13 cellular contexts compared by ENCODE assay signal in the genomic region with DNA sequence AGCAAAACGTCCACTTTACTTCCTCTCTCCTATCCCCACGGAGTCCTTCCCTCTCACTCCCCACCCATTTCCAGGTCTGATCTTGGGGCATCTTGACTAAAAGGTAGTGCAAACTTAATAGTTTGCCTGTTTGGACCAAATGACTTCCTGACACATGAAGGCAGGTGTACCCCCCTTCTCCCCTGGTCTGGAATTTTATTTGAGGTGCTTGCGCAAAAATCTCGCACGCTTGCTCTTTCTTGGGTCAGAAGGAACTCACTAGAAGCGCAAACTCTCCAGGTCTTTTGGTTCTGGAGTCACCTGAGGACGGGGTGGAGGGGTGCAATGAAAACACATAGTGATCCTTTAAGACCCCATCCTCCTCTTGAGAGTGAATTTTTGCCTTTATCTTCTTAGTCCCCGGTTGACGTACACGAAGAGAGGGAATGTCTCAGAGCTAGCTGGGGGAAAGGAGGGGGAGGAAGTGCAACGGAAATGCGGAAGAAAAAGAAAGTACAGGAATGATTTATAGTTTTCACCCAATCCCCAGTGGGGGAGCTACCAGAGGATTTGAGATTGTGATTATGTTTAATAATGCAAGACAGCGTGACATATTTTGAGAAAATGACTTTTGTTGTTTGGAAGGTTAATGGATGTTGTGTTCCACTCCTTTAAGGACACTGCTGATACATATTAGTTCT. TPM values are rescaled to one million over a fixed set of nuclear protein-coding genes. Genes with fewer than 3 reads are reported as not detected.
DNase-seq lines count a peak whose midpoint lies in the region; ATAC-seq and TF ChIP-seq lines count a peak whose summit lies in the region.
"Had no signal": no experiment of that assay in that cellular context is flagged by ENCODE, and none has a peak within 500 bp of the region (broad histone marks: within the 10 kb centered on the region; RNA-seq: fewer than 3 reads in every experiment).

No MANE protein-coding gene starts in this region.

- H3K36me3 Mint-ChIP-seq in activated CD4-positive, alpha-beta T cell treated with anti-CD3 and anti-CD28 coated beads, Interleukin-2, amount 10 ng/mL, durations not matched to agents 7 days and 5 days (ENCODE audit: low read depth): peaks cover 3% of the 10 kb centered on the region

- TF ChIP-seq CTCF in IMR-90 (conservative IDR thresholded peaks at IDR 0.05; ENCODE audit: low read depth, low read length): no peak
- TF ChIP-seq CTCF in choroid plexus epithelial cell (conservative IDR thresholded peaks at IDR 0.05; ENCODE audit: low read depth, low read length): no peak
- TF ChIP-seq CTCF in kidney epithelial cell (IDR thresholded peaks at IDR 0.05; ENCODE audit: insufficient read depth, low read length, poor library complexity, severe bottlenecking): no peak
- TF ChIP-seq CTCF in GM13977 (IDR thresholded peaks at IDR 0.05; ENCODE audit: extremely low read depth, insufficient read depth, missing control alignments): no peak

- dilution Hi-C loops in IMR-90 (cut with HindIII; ENCODE audit: low sequenced_read_pairs, unreplicated experiment): no loop called here

- no peak for TF ChIP-seq POLR2A in IMR-90 (IDR thresholded peaks at IDR 0.05; ENCODE audit: low read depth, low read length)

- no peak overlapping the region for H2BK5ac ChIP-seq in IMR-90 (ENCODE audit: low read depth, low read length, poor library complexity, severe bottlenecking)

- peaks cover 10% of the 10 kb centered on the region for H3K4me1 Mint-ChIP-seq in activated CD4-positive, alpha-beta T cell treated with anti-CD3 and anti-CD28 coated beads, Interleukin-2, amount 10 ng/mL, durations not matched to agents 7 days and 5 days
- H3K4me1 Mint-ChIP-seq: central memory CD8-positive, alpha-beta T cell had no signal

- H3K56ac ChIP-seq in IMR-90 (ENCODE audit: extremely low read depth, insufficient read depth, low read length): no peak overlapping the region

- TF ChIP-seq RAD21 in IMR-90 (IDR thresholded peaks at IDR 0.05; ENCODE audit: low read length): no peak

- no peak overlapping the region for H2AK9ac ChIP-seq in IMR-90 (replicated peaks; ENCODE audit: low read depth, low read length, poor library complexity)

- H3K4me3 ChIP-seq in IMR-90 (ENCODE audit: insufficient read depth, low read depth, low read length) (no peak overlapping the region), choroid plexus epithelial cell (ENCODE audit: low read depth, low read length) (peak overlapping the region; percentile 30), kidney epithelial cell (ENCODE audit: low read depth, low read length) (peak overlapping the region; percentile 26)
- H3K4me3 ChIP-seq: MG63 had no signal

- H3K79me1 ChIP-seq in IMR-90 (ENCODE audit: low read depth in 1 of 2, low read length in 2 of 2): no peaks in the 10 kb centered on the region

- H3K9me1 ChIP-seq in IMR-90 (ENCODE audit: insufficient read depth, low read length): no peaks in the 10 kb centered on the region

- no CpG with 5 or more reads among the region's 13 CpGs for WGBS in IMR-90 (ENCODE audit: extremely low coverage in 2 of 2, insufficient read length in 1 of 2), 2 experiments

- H3K27me3 ChIP-seq in IMR-90 (ENCODE audit: control insufficient read depth, insufficient read depth, low read length): peaks cover 3% of the 10 kb centered on the region
- H3K27me3 ChIP-seq in kidney epithelial cell (ENCODE audit: control insufficient read depth, insufficient read depth, low read length): peaks cover 5% of the 10 kb centered on the region

- no peak overlapping the region for H3K14ac ChIP-seq in IMR-90 (replicated peaks; ENCODE audit: low read depth, low read length)

- POLR2A ChIA-PET in IMR-90 (lab: Charles Lee; ENCODE audit: unreplicated experiment): no interaction called here
- POLR2A ChIA-PET in activated CD4-positive, alpha-beta T cell treated with anti-CD3 and anti-CD28 coated beads, Interleukin-2, amount 10 ng/mL, durations not matched to agents 7 days and 5 days (lab: Charles Lee): no interaction called here

- no peak overlapping the region for H4K91ac ChIP-seq in IMR-90 (ENCODE audit: insufficient read depth, low read depth, low read length)

- no peak overlapping the region for H2AFZ ChIP-seq in IMR-90 (replicated peaks; ENCODE audit: low read length, poor library complexity)

- no peak overlapping the region for H3K27ac ChIP-seq in IMR-90 (ENCODE audit: insufficient read depth, low read length)

- DNase-seq in IMR-90 (no peak), choroid plexus epithelial cell (ENCODE audit: low read depth) (no peak), kidney epithelial cell (ENCODE audit: low read depth) (no peak), superior temporal gyrus (ENCODE audit: extremely low spot score) (peak; percentile 79), OCI-M2 (lab: John Stamatoyannopoulos, UW; ENCODE audit: unreplicated experiment) (no peak), GM13977 (ENCODE audit: low spot score) (no peak)
- DNase-seq in activated CD4-positive, alpha-beta T cell treated with anti-CD3 and anti-CD28 coated beads, Interleukin-2, amount 10 ng/mL, durations not matched to agents 7 days and 5 days: no peak
- DNase-seq: activated CD4-positive, alpha-beta T cell treated with anti-CD3 and anti-CD28 coated beads, Interleukin-2, amount 50 U/mL, for 4 hours; MG63 had no signal

- no peak overlapping the region for H4K5ac ChIP-seq in IMR-90 (ENCODE audit: low read depth, low read length)

- H3K23ac ChIP-seq in IMR-90 (ENCODE audit: low read depth, low read length): no peak overlapping the region

- H3K4me3 Mint-ChIP-seq in activated CD4-positive, alpha-beta T cell treated with anti-CD3 and anti-CD28 coated beads, Interleukin-2, amount 10 ng/mL, durations not matched to agents 7 days and 5 days: no peak overlapping the region
- H3K4me3 Mint-ChIP-seq: central memory CD8-positive, alpha-beta T cell had no signal

- in situ Hi-C loops in IMR-90 (cut with MboI; ENCODE audit: low sequenced_read_pairs): loop anchor here (25.0 kb wide), 1 partner anchor 322 kb away; no protein-coding TSS in a partner anchor
- in situ Hi-C loops in GM13977 (cut with MboI; ENCODE audit: low pct_unique_long_range_greater_than_20kb, low sequenced_read_pairs, unreplicated experiment): loop anchor here (25.0 kb wide), 2 partner anchors 322 to 1472 kb away; no protein-coding TSS in a partner anchor

- peaks cover 35% of the 10 kb centered on the region for H3K27me3 Mint-ChIP-seq in activated CD4-positive, alpha-beta T cell treated with anti-CD3 and anti-CD28 coated beads, Interleukin-2, amount 10 ng/mL, durations not matched to agents 7 days and 5 days

- no TSS peak for BruUV-seq in IMR-90 (replicated peaks; lab: Mats Ljungman, UMichigan)

- intact Hi-C loops in IMR-90 (cut with micrococcal nuclease): loop anchor here (5.0 to 10.0 kb wide), 2 partner anchors 327 to 1095 kb away; no protein-coding TSS in a partner anchor

- no peaks in the 10 kb centered on the region for H4K20me1 ChIP-seq in IMR-90 (ENCODE audit: insufficient read depth, low read length)

- H4K8ac ChIP-seq in IMR-90 (ENCODE audit: low read depth in 2 of 2, low read length in 2 of 2): no peak overlapping the region

- no peak for ATAC-seq in IMR-90 (ENCODE audit: low read depth)
- no peak for ATAC-seq in GM18867 (IDR thresholded peaks at IDR 0.05; ENCODE audit: unreplicated experiment)

- no peak overlapping the region for H3K27ac Mint-ChIP-seq in activated CD4-positive, alpha-beta T cell treated with anti-CD3 and anti-CD28 coated beads, Interleukin-2, amount 10 ng/mL, durations not matched to agents 7 days and 5 days

- H3K4ac ChIP-seq in IMR-90 (ENCODE audit: low read depth, low read length): no peak overlapping the region

- no peak overlapping the region for H2BK120ac ChIP-seq in IMR-90 (ENCODE audit: low read depth, low read length)

- H3K36me3 ChIP-seq in IMR-90 (ENCODE audit: control insufficient read depth, insufficient read depth, low read length): no peaks in the 10 kb centered on the region
- no peaks in the 10 kb centered on the region for H3K36me3 ChIP-seq in kidney epithelial cell (ENCODE audit: control insufficient read depth, insufficient read depth, low read length)
- H3K36me3 ChIP-seq: MG63 had no signal

- H2BK20ac ChIP-seq in IMR-90 (ENCODE audit: low read depth, low read length): no peak overlapping the region

- H3K9me3 Mint-ChIP-seq in activated CD4-positive, alpha-beta T cell treated with anti-CD3 and anti-CD28 coated beads, Interleukin-2, amount 10 ng/mL, durations not matched to agents 7 days and 5 days: no peaks in the 10 kb centered on the region

- no peak overlapping the region for H3K18ac ChIP-seq in IMR-90 (ENCODE audit: low read depth, low read length)

- H2BK15ac ChIP-seq in IMR-90 (ENCODE audit: low read depth, low read length): no peak overlapping the region

- H3K9ac ChIP-seq in IMR-90 (ENCODE audit: low read depth, low read length): no peak overlapping the region

- H3K4me1 ChIP-seq in IMR-90 (ENCODE audit: control insufficient read depth, insufficient read depth, low read length): no peaks in the 10 kb centered on the region

- no peaks in the 10 kb centered on the region for H3K9me3 ChIP-seq in IMR-90 (ENCODE audit: control insufficient read depth, insufficient read depth, low read length)
- H3K9me3 ChIP-seq: MG63 had no signal

- peak overlapping the region; percentile 28; the same call in 1 of the 2 replicates for H3K4me2 ChIP-seq in IMR-90 (ENCODE audit: low read depth, low read length)

- CTCF ChIA-PET in IMR-90 (lab: Yijun Ruan, JAX): no interaction called here
- CTCF ChIA-PET in activated CD4-positive, alpha-beta T cell treated with anti-CD3 and anti-CD28 coated beads, Interleukin-2, amount 10 ng/mL, durations not matched to agents 7 days and 5 days (lab: Charles Lee): no interaction called here

- no peak overlapping the region for H2AK5ac ChIP-seq in IMR-90 (ENCODE audit: low read depth, low read length)

TF ChIP-seq in IMR-90, 13 proteins besides CTCF, POLR2A, EP300 and RAD21 (continues in another document):
- TF ChIP-seq MAFK (IDR thresholded peaks at IDR 0.05; ENCODE audit: low read depth, low read length) (no peak), CEBPB (IDR thresholded peaks at IDR 0.05; ENCODE audit: low read depth, low read length) (no peak), MAZ (IDR thresholded peaks at IDR 0.05; ENCODE audit: borderline replicate concordance, low read depth, low read length) (no peak), RFX5 (IDR thresholded peaks at IDR 0.05; ENCODE audit: low read depth, low read length) (no peak), NFE2L2 (IDR thresholded peaks at IDR 0.05; ENCODE audit: low read depth, low read length) (no peak)

RNA-seq across cellular contexts. Expression of a gene that starts 4.9 kb away (rescaled TPM):
- total RNA-seq in IMR-90 (2012; rRNA removed) (not detected in 2 replicates), kidney epithelial cell (0.82 and 0.92 TPM in 2 replicates)
- polyA plus RNA-seq in IMR-90 (2012; rRNA removed): not detected in 2 replicates
- polyA plus RNA-seq in IMR-90 (2012; cell fraction: cytosol; rRNA removed): not detected in 2 replicates
- not detected in 2 replicates for polyA plus RNA-seq in IMR-90 (2012; cell fraction: nucleus; rRNA removed; ENCODE audit: low replicate concordance)
- total RNA-seq in activated CD4-positive, alpha-beta T cell treated with anti-CD3 and anti-CD28 coated beads, Interleukin-2, amount 10 ng/mL, durations not matched to agents 7 days and 5 days: not detected
- total RNA-seq: lung microvascular endothelial cell, RPMI7951 had no signal
